7 cellular contexts compared by ENCODE assay signal in genomic region chr1:11273595-11274234, GRCh38. TPM values are rescaled to one million over a fixed set of nuclear protein-coding genes. Genes with fewer than 3 reads are reported as not detected.
DNase-seq lines count a peak whose midpoint lies in the region; ATAC-seq and TF ChIP-seq lines count a peak whose summit lies in the region.

No MANE protein-coding gene starts in this region.

- WGBS in prostate gland = 5% methylated on average over 22 of the region's 22 CpGs

- peak overlapping the region; percentile 83 to 86 for H3K27ac ChIP-seq in prostate gland

- H3K4me3 ChIP-seq in fibroblast of pulmonary artery (replicated peaks; ENCODE audit: low read depth, low read length) (peak overlapping the region; percentile 79), prostate gland (peak overlapping the region; percentile 65 to 79)

- H3K27me3 ChIP-seq in prostate gland (replicated peaks; ENCODE audit: insufficient read depth) = no peaks in the 10 kb centered on the region

- intact Hi-C loops in prostate gland (cut with DNase I) = no loop called here

- no peaks in the 10 kb centered on the region for H3K36me3 ChIP-seq in prostate gland

- DNase-seq in T1000 (lab: John Stamatoyannopoulos, UW) (peak; percentile 42), fibroblast of pulmonary artery (ENCODE audit: low read depth) (no peak), prostate gland (ENCODE audit: low spot score) (no peak), NCI-H526 treated with DMSO at 0.1 percent for 48 hours (lab: John Stamatoyannopoulos, UW) (no peak), DMS153 treated with DMSO at 0.1 percent for 48 hours (lab: John Stamatoyannopoulos, UW; ENCODE audit: unreplicated experiment) (no peak)

- ATAC-seq in GM18873 (IDR thresholded peaks at IDR 0.05; ENCODE audit: low FRiP score, unreplicated experiment) (peak; percentile 26), HG02943 (IDR thresholded peaks at IDR 0.05; ENCODE audit: low read depth, unreplicated experiment) (peak; percentile 37)

- no peaks in the 10 kb centered on the region for H3K9me3 ChIP-seq in prostate gland

- H3K4me1 ChIP-seq in prostate gland (replicated peaks) = peaks cover 18% of the 10 kb centered on the region

- no peak for TF ChIP-seq POLR2A in prostate gland (IDR thresholded peaks at IDR 0.05)

- TF ChIP-seq CTCF in fibroblast of pulmonary artery (IDR thresholded peaks at IDR 0.05; ENCODE audit: low read length, missing control alignments) = no peak
- no peak for TF ChIP-seq CTCF in prostate gland (IDR thresholded peaks at IDR 0.05)

RNA-seq across cellular contexts. Expression of gene UBIAD1, which starts 0.7 kb away (rescaled TPM):
- total RNA-seq in prostate gland = 10 to 100 TPM; 22.7 to 23.2 TPM

RNA-seq across cellular contexts. Expression of gene MTOR, which starts 11.4 kb away (rescaled TPM):
- 10 to 100 TPM; 34.7 to 56.1 TPM for total RNA-seq in prostate gland
